Comparison of ENCODE assay signal across 8 cellular contexts in genomic region chr14:105669231-105669610, GRCh38.
DNase-seq lines count a peak whose midpoint lies in the region; ATAC-seq, FAIRE-seq and TF ChIP-seq lines count a peak whose summit lies in the region.
"Not testable (repeated sequence)": the region's sequence is repeated elsewhere in the genome, so short reads cannot be mapped to it uniquely, and the experiment has no call there.

No MANE protein-coding gene starts in this region.

- DNase-seq in GM10248 (ENCODE audit: extremely low spot score): peak; percentile 7
- DNase-seq in RWPE2 (ENCODE audit: low spot score): peak; percentile 53
- DNase-seq in activated B cell treated with CpG ODN at 0.5 μM for 24 hours: not testable (repeated sequence)
- DNase-seq in activated T-cell treated with anti-CD3 and anti-CD28 coated beads, Interleukin-2, amount 50 U/mL, for 24 hours: peak; percentile 14
- DNase-seq in activated naive CD8-positive, alpha-beta T cell treated with anti-CD3 and anti-CD28 coated beads, Interleukin-2, amount 10 ng/mL, durations not matched to agents 7 days and 5 days: peak; percentile 30
- DNase-seq in kidney: peak; percentile 35
- peak; percentile 64 for DNase-seq in mesenteric fat pad (ENCODE audit: low spot score)
- DNase-seq in spleen: peak; percentile 51

- H3K9me3 Mint-ChIP-seq in activated B cell treated with CpG ODN at 0.5 μM for 24 hours; activated T-cell treated with anti-CD3 and anti-CD28 coated beads, Interleukin-2, amount 50 U/mL, for 24 hours; activated naive CD8-positive, alpha-beta T cell treated with anti-CD3 and anti-CD28 coated beads, Interleukin-2, amount 10 ng/mL, durations not matched to agents 7 days and 5 days: not testable (repeated sequence)

- peaks cover 14% of the 10 kb centered on the region for H3K4me1 Mint-ChIP-seq in activated B cell treated with CpG ODN at 0.5 μM for 24 hours
- H3K4me1 Mint-ChIP-seq in activated T-cell treated with anti-CD3 and anti-CD28 coated beads, Interleukin-2, amount 50 U/mL, for 24 hours (ENCODE audit: low read depth); activated naive CD8-positive, alpha-beta T cell treated with anti-CD3 and anti-CD28 coated beads, Interleukin-2, amount 10 ng/mL, durations not matched to agents 7 days and 5 days: not testable (repeated sequence)

- POLR2A ChIA-PET in GM10248 (lab: Yijun Ruan, JAX); activated B cell treated with CpG ODN at 0.5 μM for 24 hours (lab: Charles Lee); activated naive CD8-positive, alpha-beta T cell treated with anti-CD3 and anti-CD28 coated beads, Interleukin-2, amount 10 ng/mL, durations not matched to agents 7 days and 5 days (lab: Charles Lee): not testable (repeated sequence)

- not testable (repeated sequence) for TF ChIP-seq POLR2A in spleen (IDR thresholded peaks at IDR 0.05)

- H3K36me3 Mint-ChIP-seq in activated B cell treated with CpG ODN at 0.5 μM for 24 hours (ENCODE audit: low read depth); activated T-cell treated with anti-CD3 and anti-CD28 coated beads, Interleukin-2, amount 50 U/mL, for 24 hours (ENCODE audit: low read depth); activated naive CD8-positive, alpha-beta T cell treated with anti-CD3 and anti-CD28 coated beads, Interleukin-2, amount 10 ng/mL, durations not matched to agents 7 days and 5 days: not testable (repeated sequence)

- not testable (repeated sequence) for H3K36me3 ChIP-seq in RWPE2 (ENCODE audit: low read depth); kidney (ENCODE audit: control insufficient read depth in 1 of 2, insufficient read depth in 2 of 2, low read length in 2 of 2); spleen

- intact Hi-C loops in activated B cell treated with CpG ODN at 0.5 μM for 24 hours (cut with micrococcal nuclease): loop anchor here (2.0 kb wide), 1 partner anchor 44 kb away; no protein-coding TSS in a partner anchor
- intact Hi-C loops in kidney (cut with DNase I); spleen (cut with DNase I; ENCODE audit: low total_unique reads): not testable (repeated sequence)

- H3K27ac ChIP-seq in RWPE2 (ENCODE audit: poor library complexity, severe bottlenecking); kidney (ENCODE audit: low read depth in 2 of 2, low read length in 2 of 2); spleen: not testable (repeated sequence)

- not testable (repeated sequence) for ATAC-seq in RWPE2 (ENCODE audit: low read depth); activated B cell treated with CpG ODN at 0.5 μM for 24 hours (ENCODE audit: low read depth); activated naive CD8-positive, alpha-beta T cell treated with anti-CD3 and anti-CD28 coated beads, Interleukin-2, amount 10 ng/mL, durations not matched to agents 7 days and 5 days (ENCODE audit: low read depth)

- CTCF ChIA-PET in GM10248 (lab: Yijun Ruan, JAX); activated B cell treated with CpG ODN at 0.5 μM for 24 hours (lab: Charles Lee): not testable (repeated sequence)

- not testable (repeated sequence) for H3K4me3 ChIP-seq in RWPE2 (ENCODE audit: severe bottlenecking); kidney (ENCODE audit: low read length in 2 of 2); spleen

- WGBS in spleen, 5 donors: 84 to 98% (median 91%) methylated on average over 3 to 7 of the region's 7 CpGs

- TF ChIP-seq CTCF in GM10248 (IDR thresholded peaks at IDR 0.05; ENCODE audit: control extremely low read depth, extremely low read depth, low read depth, missing control alignments); RWPE2 (IDR thresholded peaks at IDR 0.05; ENCODE audit: poor library complexity, severe bottlenecking); activated B cell treated with CpG ODN at 0.5 μM for 24 hours (IDR thresholded peaks at IDR 0.05); kidney (IDR thresholded peaks at IDR 0.05; ENCODE audit: borderline replicate concordance, extremely low read depth, insufficient read depth); spleen (IDR thresholded peaks at IDR 0.05 in 8 of 11, conservative IDR thresholded peaks at IDR 0.05 in 3 of 11): not testable (repeated sequence)

- not testable (repeated sequence) for H3K9me3 ChIP-seq in RWPE2 (ENCODE audit: severe bottlenecking); kidney (ENCODE audit: control insufficient read depth in 1 of 2, low read length in 2 of 2); spleen

- not testable (repeated sequence) for H3K4me1 ChIP-seq in RWPE2 (ENCODE audit: insufficient read depth, poor library complexity, severe bottlenecking); kidney (ENCODE audit: control insufficient read depth in 1 of 2, insufficient read depth in 1 of 2, low read depth in 1 of 2, low read length in 2 of 2); spleen

- peak overlapping the region; percentile 63 for H3K27ac Mint-ChIP-seq in activated B cell treated with CpG ODN at 0.5 μM for 24 hours
- not testable (repeated sequence) for H3K27ac Mint-ChIP-seq in activated T-cell treated with anti-CD3 and anti-CD28 coated beads, Interleukin-2, amount 50 U/mL, for 24 hours; activated naive CD8-positive, alpha-beta T cell treated with anti-CD3 and anti-CD28 coated beads, Interleukin-2, amount 10 ng/mL, durations not matched to agents 7 days and 5 days

- not testable (repeated sequence) for H3K27me3 Mint-ChIP-seq in activated B cell treated with CpG ODN at 0.5 μM for 24 hours; activated T-cell treated with anti-CD3 and anti-CD28 coated beads, Interleukin-2, amount 50 U/mL, for 24 hours; activated naive CD8-positive, alpha-beta T cell treated with anti-CD3 and anti-CD28 coated beads, Interleukin-2, amount 10 ng/mL, durations not matched to agents 7 days and 5 days

- not testable (repeated sequence) for H3K4me3 Mint-ChIP-seq in activated B cell treated with CpG ODN at 0.5 μM for 24 hours; activated T-cell treated with anti-CD3 and anti-CD28 coated beads, Interleukin-2, amount 50 U/mL, for 24 hours; activated naive CD8-positive, alpha-beta T cell treated with anti-CD3 and anti-CD28 coated beads, Interleukin-2, amount 10 ng/mL, durations not matched to agents 7 days and 5 days

- not testable (repeated sequence) for FAIRE-seq in kidney (lab: Jason Lieb, UNC)

- H3K9ac ChIP-seq in kidney (ENCODE audit: low read length in 2 of 2): not testable (repeated sequence)

- H3K27me3 ChIP-seq in RWPE2 (ENCODE audit: insufficient read depth, poor library complexity, severe bottlenecking); spleen (replicated peaks in 1 of 7): not testable (repeated sequence)
